Comparison of ENCODE assay signal across 26 cellular contexts in the genomic region with DNA sequence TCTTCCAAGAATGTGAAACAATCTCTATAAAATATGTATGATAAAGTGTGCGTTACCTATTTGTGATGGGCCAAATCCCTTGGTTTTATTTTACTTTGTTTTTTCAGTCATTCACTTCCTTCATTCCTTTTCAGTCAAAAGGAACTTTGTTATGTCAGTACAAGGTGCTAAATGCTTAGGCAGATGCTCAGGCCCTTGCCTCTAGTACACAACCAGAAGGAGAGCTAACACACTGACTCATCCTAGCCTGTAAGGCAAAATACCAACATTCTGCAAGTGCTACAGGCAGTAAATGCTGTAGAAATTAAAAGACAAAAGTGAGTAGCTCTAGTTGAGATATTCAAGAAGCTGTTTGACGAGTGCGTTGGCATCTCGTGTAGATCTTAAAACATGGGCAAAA. TPM values are rescaled to one million over a fixed set of nuclear protein-coding genes. Genes with fewer than 3 reads are reported as not detected.
DNase-seq lines count a peak whose midpoint lies in the region; ATAC-seq and TF ChIP-seq lines count a peak whose summit lies in the region.
"Had no signal": no experiment of that assay in that cellular context is flagged by ENCODE, and none has a peak within 500 bp of the region (broad histone marks: within the 10 kb centered on the region; RNA-seq: fewer than 3 reads in every experiment).

No MANE protein-coding gene starts in this region.

- H3K4me1 ChIP-seq in mammary epithelial cell (ENCODE audit: insufficient read depth, low read length) (no peaks in the 10 kb centered on the region), breast epithelium (no peaks in the 10 kb centered on the region), OCI-LY7 (ENCODE audit: insufficient read depth, low read length, poor library complexity, severe bottlenecking) (no peaks in the 10 kb centered on the region)
- H3K4me1 ChIP-seq: BE2C, left ventricle myocardium inferior, parathyroid adenoma, Peyer's patch, SJSA1, thyroid gland had no signal

- H3K79me2 ChIP-seq in mammary epithelial cell (ENCODE audit: insufficient read depth, low read length) = no peaks in the 10 kb centered on the region
- no peaks in the 10 kb centered on the region for H3K79me2 ChIP-seq in OCI-LY7 (ENCODE audit: insufficient read depth, low read depth, low read length)
- H3K79me2 ChIP-seq: parathyroid adenoma had no signal

- intact Hi-C loops in mammary epithelial cell (cut with micrococcal nuclease) = no loop called here
- intact Hi-C loops in breast epithelium (cut with DNase I; ENCODE audit: low total_unique reads) = no loop called here
- intact Hi-C loops in left colon (cut with DNase I, micrococcal nuclease) = no loop called here
- intact Hi-C loops in OCI-LY7 (cut with micrococcal nuclease; ENCODE audit: unreplicated experiment) = no loop called here
- intact Hi-C loops in activated CD4-positive, alpha-beta T cell treated with anti-CD3 and anti-CD28 coated beads for 36 hours (cut with DNase I, micrococcal nuclease) = no loop called here

- BruUV-seq in mammary epithelial cell (replicated peaks; lab: Mats Ljungman, UMichigan) = no TSS peak
- BruUV-seq in OCI-LY7 (replicated peaks; lab: Mats Ljungman, UMichigan) = no TSS peak

- H3K36me3 ChIP-seq in mammary epithelial cell (ENCODE audit: insufficient read depth, low read length) (no peaks in the 10 kb centered on the region), breast epithelium (no peaks in the 10 kb centered on the region), OCI-LY7 (ENCODE audit: insufficient read depth, low read length) (no peaks in the 10 kb centered on the region)
- H3K36me3 ChIP-seq: BE2C, left ventricle myocardium inferior, Peyer's patch, SJSA1, thyroid gland had no signal

- POLR2A ChIA-PET in OCI-LY7 (lab: Charles Lee) = interaction anchor here (0.7 kb wide), 1 partner anchor 870 kb away, joined by 3 read pairs; no protein-coding TSS in a partner anchor
- POLR2A ChIA-PET in activated CD4-positive, alpha-beta T cell treated with anti-CD3 and anti-CD28 coated beads for 36 hours (lab: Charles Lee) = no interaction called here

- H3K9ac ChIP-seq in mammary epithelial cell (ENCODE audit: insufficient read depth, low read length) = no peak overlapping the region
- H3K9ac ChIP-seq: KMS-11, parathyroid adenoma had no signal

- no peaks in the 10 kb centered on the region for H3K9me3 Mint-ChIP-seq in activated CD4-positive, alpha-beta T cell treated with anti-CD3 and anti-CD28 coated beads for 36 hours (ENCODE audit: low read depth)
- H3K9me3 Mint-ChIP-seq: activated naive CD8-positive, alpha-beta T cell treated with anti-CD3 and anti-CD28 coated beads, Interleukin-2, amount 10 ng/mL, durations not matched to agents 7 days and 5 days; stimulated activated naive CD8-positive, alpha-beta T cell treated with anti-CD3 and anti-CD28 coated beads, Interleukin-15, Interleukin-2, amounts not matched to agents 100 ng/mL and 50 ng/mL, for 24 hours had no signal

- H4K20me1 ChIP-seq in mammary epithelial cell (ENCODE audit: insufficient read depth, low read length) = no peaks in the 10 kb centered on the region
- H4K20me1 ChIP-seq in OCI-LY7 (ENCODE audit: insufficient read depth, low read length) = no peaks in the 10 kb centered on the region

- H3K4me3 ChIP-seq in mammary epithelial cell (replicated peaks in 1 of 3; ENCODE audit: insufficient read depth in 1 of 3, low read depth in 2 of 3, low read length in 3 of 3) (no peak overlapping the region), breast epithelium (no peak overlapping the region), OCI-LY7 (ENCODE audit: low read depth, low read length, poor library complexity, severe bottlenecking) (no peak overlapping the region)
- H3K4me3 ChIP-seq: left ventricle myocardium inferior, Peyer's patch, SJSA1, thyroid gland had no signal

- H3K9me3 ChIP-seq in mammary epithelial cell (replicated peaks; ENCODE audit: insufficient read depth, low read length) (no peaks in the 10 kb centered on the region), breast epithelium (no peaks in the 10 kb centered on the region), OCI-LY7 (ENCODE audit: low read length) (no peaks in the 10 kb centered on the region)
- H3K9me3 ChIP-seq: BE2C, left ventricle myocardium inferior, Peyer's patch, SJSA1, thyroid gland had no signal

- DNase-seq in mammary epithelial cell (peak; percentile 29), breast epithelium (ENCODE audit: low spot score in 2 of 2) (no peak), left colon (no peak), cerebellar nuclear complex (lab: John Stamatoyannopoulos, UW) (no peak), OCI-LY7 (ENCODE audit: low spot score) (no peak)
- no peak for DNase-seq in activated CD4-positive, alpha-beta T cell treated with anti-CD3 and anti-CD28 coated beads for 36 hours
- DNase-seq: 8988T; activated CD4-positive, alpha-beta T cell treated with anti-CD3 and anti-CD28 coated beads for 1 hour; activated effector memory CD4-positive, alpha-beta T cell treated with anti-CD3 and anti-CD28 coated beads, Interleukin-2, amount 50 U/mL, for 16 hours; activated naive CD8-positive, alpha-beta T cell treated with anti-CD3 and anti-CD28 coated beads, Interleukin-2, amount 10 ng/mL, durations not matched to agents 7 days and 5 days; BE2C; DMS53; effector memory CD4-positive, alpha-beta T cell; left ventricle myocardium inferior; NCI-H524; nephron progenitor cell; Peyer's patch; T-helper 1 cell; thyroid gland had no signal

- H3K27me3 ChIP-seq in mammary epithelial cell (ENCODE audit: insufficient read depth, low read length) (no peaks in the 10 kb centered on the region), breast epithelium (no peaks in the 10 kb centered on the region)
- H3K27me3 ChIP-seq: BE2C, Peyer's patch, SJSA1, thyroid gland had no signal

- dilution Hi-C loops in mammary epithelial cell (cut with HindIII; ENCODE audit: low sequenced_read_pairs) = no loop called here

- H3K27ac Mint-ChIP-seq in activated CD4-positive, alpha-beta T cell treated with anti-CD3 and anti-CD28 coated beads for 36 hours = no peak overlapping the region
- H3K27ac Mint-ChIP-seq: activated naive CD8-positive, alpha-beta T cell treated with anti-CD3 and anti-CD28 coated beads, Interleukin-2, amount 10 ng/mL, durations not matched to agents 7 days and 5 days; nephron progenitor cell; stimulated activated naive CD8-positive, alpha-beta T cell treated with anti-CD3 and anti-CD28 coated beads, Interleukin-15, Interleukin-2, amounts not matched to agents 100 ng/mL and 50 ng/mL, for 24 hours had no signal

- H3K27ac ChIP-seq in mammary epithelial cell (ENCODE audit: insufficient read depth, low read depth, low read length) = no peak overlapping the region
- no peak overlapping the region for H3K27ac ChIP-seq in breast epithelium
- H3K27ac ChIP-seq in OCI-LY7 (ENCODE audit: low read depth, low read length, poor library complexity, severe bottlenecking) = no peak overlapping the region
- H3K27ac ChIP-seq: KMS-11, left ventricle myocardium inferior, parathyroid adenoma, Peyer's patch, SJSA1, thyroid gland had no signal

- H3K9me2 ChIP-seq in OCI-LY7 (ENCODE audit: insufficient read depth, low read length) = no peaks in the 10 kb centered on the region

- TF ChIP-seq CTCF in mammary epithelial cell (conservative IDR thresholded peaks at IDR 0.05 in 1 of 2, IDR thresholded peaks at IDR 0.05 in 1 of 2; ENCODE audit: extremely low read depth in 1 of 2, insufficient read depth in 1 of 2, low read depth in 1 of 2, low read length in 2 of 2) (no peak), breast epithelium (IDR thresholded peaks at IDR 0.05) (no peak), OCI-LY7 (conservative IDR thresholded peaks at IDR 0.05; ENCODE audit: low read length) (no peak)

- 58% methylated on average over 4 of the region's 4 CpGs for WGBS in mammary epithelial cell (ENCODE audit: low coverage, missing lambda C conversion rate)

- H3K4me2 ChIP-seq in mammary epithelial cell (ENCODE audit: insufficient read depth, low read depth, low read length) = no peak overlapping the region
- H3K4me2 ChIP-seq in OCI-LY7 (ENCODE audit: low read length) = no peak overlapping the region
- H3K4me2 ChIP-seq: KMS-11 had no signal

- in situ Hi-C loops in mammary epithelial cell (cut with MboI; ENCODE audit: low sequenced_read_pairs in 2 of 2) = no loop called here

- no peaks in the 10 kb centered on the region for H3K36me3 Mint-ChIP-seq in activated CD4-positive, alpha-beta T cell treated with anti-CD3 and anti-CD28 coated beads for 36 hours (ENCODE audit: low read depth)
- H3K36me3 Mint-ChIP-seq: activated naive CD8-positive, alpha-beta T cell treated with anti-CD3 and anti-CD28 coated beads, Interleukin-2, amount 10 ng/mL, durations not matched to agents 7 days and 5 days had no signal

- TF ChIP-seq POLR2A in breast epithelium (IDR thresholded peaks at IDR 0.05) = no peak

- H2AFZ ChIP-seq in mammary epithelial cell (ENCODE audit: low read depth, low read length) = no peak overlapping the region
- no peak overlapping the region for H2AFZ ChIP-seq in OCI-LY7 (ENCODE audit: low read length)
- H2AFZ ChIP-seq: parathyroid adenoma had no signal

- H3K4me1 Mint-ChIP-seq in activated CD4-positive, alpha-beta T cell treated with anti-CD3 and anti-CD28 coated beads for 36 hours = no peaks in the 10 kb centered on the region
- H3K4me1 Mint-ChIP-seq: activated naive CD8-positive, alpha-beta T cell treated with anti-CD3 and anti-CD28 coated beads, Interleukin-2, amount 10 ng/mL, durations not matched to agents 7 days and 5 days; nephron progenitor cell had no signal

- peak; percentile 91 for ATAC-seq in esophagus mucosa
- peak; percentile 93 for ATAC-seq in left colon
- no peak for ATAC-seq in activated CD4-positive, alpha-beta T cell treated with anti-CD3 and anti-CD28 coated beads for 36 hours
- no peak for ATAC-seq in HG03196 (IDR thresholded peaks at IDR 0.05; ENCODE audit: unreplicated experiment)
- ATAC-seq: sciatic nerve had no signal

- H3K27me3 Mint-ChIP-seq in activated CD4-positive, alpha-beta T cell treated with anti-CD3 and anti-CD28 coated beads for 36 hours = peaks cover 15% of the 10 kb centered on the region

- CTCF ChIA-PET in mammary epithelial cell (lab: Charles Lee; ENCODE audit: low non-redundant PET) = no interaction called here
- CTCF ChIA-PET in OCI-LY7 (lab: Charles Lee; ENCODE audit: unreplicated experiment) = no interaction called here
- CTCF ChIA-PET in activated CD4-positive, alpha-beta T cell treated with anti-CD3 and anti-CD28 coated beads for 36 hours (lab: Charles Lee) = no interaction called here

- no peak overlapping the region for H3K4me3 Mint-ChIP-seq in activated CD4-positive, alpha-beta T cell treated with anti-CD3 and anti-CD28 coated beads for 36 hours
- H3K4me3 Mint-ChIP-seq: activated naive CD8-positive, alpha-beta T cell treated with anti-CD3 and anti-CD28 coated beads, Interleukin-2, amount 10 ng/mL, durations not matched to agents 7 days and 5 days; nephron progenitor cell; stimulated activated naive CD8-positive, alpha-beta T cell treated with anti-CD3 and anti-CD28 coated beads, Interleukin-15, Interleukin-2, amounts not matched to agents 100 ng/mL and 50 ng/mL, for 24 hours had no signal

RNA-seq across cellular contexts. Expression of a gene that starts 49.4 kb away (rescaled TPM):
- total RNA-seq in mammary epithelial cell = 1 to 10 TPM; 1.5 to 3.0 TPM
- polyA plus RNA-seq in mammary epithelial cell = 0.19 TPM
- not detected for polyA minus RNA-seq in mammary epithelial cell
- total RNA-seq in breast epithelium = 1 to 10 TPM in 2 of 3 donors, under 1 TPM in 1; 0.80 to 1.3 (median 1.2) TPM
- 1.2 TPM for total RNA-seq in esophagus mucosa
- 10 to 100 TPM; 48.0 to 88.4 TPM for total RNA-seq in left colon
- not detected in 2 replicates for total RNA-seq in OCI-LY7 (2014; rRNA removed; shearing (Covaris generic))
- total RNA-seq in OCI-LY7 (2022) = not detected in 2 replicates
- under 1 TPM; 0.07 TPM for total RNA-seq in activated CD4-positive, alpha-beta T cell treated with anti-CD3 and anti-CD28 coated beads for 36 hours
- total RNA-seq: activated naive CD8-positive, alpha-beta T cell treated with anti-CD3 and anti-CD28 coated beads, Interleukin-2, amount 10 ng/mL, durations not matched to agents 7 days and 5 days; SJSA1 had no signal

Comparison
In these comparisons a context has a peak if more than half of its experiments do, and no peak if none do; other contexts are left out.
1. ATAC-seq: peak in esophagus mucosa (single experiment) and left colon (single experiment); none in activated CD4-positive, alpha-beta T cell treated with anti-CD3 and anti-CD28 coated beads for 36 hours (single experiment) and HG03196 (single experiment).
2. RNA of a gene that starts 49.4 kb away (total RNA-seq): 48.0 to 88.4 TPM in left colon; 1.5 to 3.0 TPM in mammary epithelial cell, 1.2 TPM in esophagus mucosa (single experiment), 0.80 to 1.3 TPM in breast epithelium, 0.07 TPM in activated CD4-positive, alpha-beta T cell treated with anti-CD3 and anti-CD28 coated beads for 36 hours and not detected in OCI-LY7; every median in the first group is over 10 times any median in the second.